25 cellular contexts compared by ENCODE assay signal in the genomic region with DNA sequence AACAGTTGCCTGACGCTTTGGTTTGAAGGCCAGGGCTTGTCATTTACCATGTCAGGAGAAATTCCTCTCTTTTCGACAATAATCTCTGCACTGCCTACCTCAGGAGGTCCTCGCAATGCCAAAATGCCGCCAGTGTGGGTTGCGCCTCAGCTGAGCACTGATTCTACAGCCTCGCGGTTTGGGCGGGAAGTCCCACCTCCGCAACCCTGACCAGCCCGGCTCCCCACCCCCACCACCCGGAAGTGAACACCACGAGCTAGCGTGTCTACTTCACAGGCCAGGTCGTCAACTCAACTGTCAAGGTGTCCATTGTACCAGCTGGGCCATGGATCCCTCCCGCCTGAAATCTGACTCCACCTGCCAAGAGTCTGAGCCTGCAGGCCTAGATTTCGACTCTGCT. TPM values are rescaled to one million over a fixed set of nuclear protein-coding genes. Genes with fewer than 3 reads are reported as not detected.
A peak's percentile ranks its signal among the peaks of the same experiment; 100 is the strongest.
DNase-seq lines count a peak whose midpoint lies in the region; ATAC-seq and TF ChIP-seq lines count a peak whose summit lies in the region.
"Had no signal": no experiment of that assay in that cellular context is flagged by ENCODE, and none has a peak within 500 bp of the region (broad histone marks: within the 10 kb centered on the region; RNA-seq: fewer than 3 reads in every experiment).

A gene (plus strand): TSS at position 273 of the 400 bp plus-strand sequence. CDS start 221 bp downstream, outside the sequence.

- no peak for TF ChIP-seq POLR2A in testis (IDR thresholded peaks at IDR 0.05)

- H3K36me3 Mint-ChIP-seq in GM23338 (ENCODE audit: low read depth): no peaks in the 10 kb centered on the region
- H3K36me3 Mint-ChIP-seq: CD14-positive monocyte had no signal

- H3K4me1 ChIP-seq in DOHH2 (ENCODE audit: control insufficient read depth, low read length) (peaks cover 51% of the 10 kb centered on the region), GM23338 (ENCODE audit: insufficient read depth) (no peaks in the 10 kb centered on the region), testis (no peaks in the 10 kb centered on the region)
- H3K4me1 ChIP-seq in effector memory CD4-positive, alpha-beta T cell (ENCODE audit: control insufficient read depth, insufficient read depth, low read length, poor library complexity, severe bottlenecking): no peaks in the 10 kb centered on the region
- H3K4me1 ChIP-seq: A549, BE2C had no signal

- H3K9me2 ChIP-seq in DOHH2 (replicated peaks; ENCODE audit: control insufficient read depth, low read length): no peaks in the 10 kb centered on the region
- peaks cover 15% of the 10 kb centered on the region for H3K9me2 ChIP-seq in GM23338 (ENCODE audit: insufficient read depth)

- H3K79me2 ChIP-seq in DOHH2 (ENCODE audit: control insufficient read depth, low read length) (no peaks in the 10 kb centered on the region), GM23338 (replicated peaks; ENCODE audit: insufficient read depth) (no peaks in the 10 kb centered on the region)

- H2AFZ ChIP-seq in GM23338: peak within 1 kb of the TSS; percentile 56; the same call in 1 of the 2 replicates

- H3K27ac Mint-ChIP-seq in GM23338: no peak within 1 kb of the TSS
- H3K27ac Mint-ChIP-seq: CD4-positive, alpha-beta T cell had no signal

- H3K9me3 Mint-ChIP-seq in GM23338: peaks cover under 1% of the 10 kb centered on the region; the same call in 1 of the 3 replicates
- H3K9me3 Mint-ChIP-seq: CD4-positive, alpha-beta T cell had no signal

- TF ChIP-seq CTCF in DOHH2 (IDR thresholded peaks at IDR 0.05; ENCODE audit: low read depth, low read length, poor library complexity, severe bottlenecking) (no peak), GM23338 (conservative IDR thresholded peaks at IDR 0.05; ENCODE audit: low read depth in 2 of 2) (no peak), testis (IDR thresholded peaks at IDR 0.05) (no peak)

- H3K27ac ChIP-seq in DOHH2 (ENCODE audit: low read depth, low read length) (peak within 1 kb of the TSS; percentile 75; the same call in 1 of the 2 replicates), GM23338 (ENCODE audit: low read depth) (no peak within 1 kb of the TSS), testis (no peak within 1 kb of the TSS)
- no peak within 1 kb of the TSS for H3K27ac ChIP-seq in effector memory CD4-positive, alpha-beta T cell (ENCODE audit: insufficient read depth, low read length, poor library complexity, severe bottlenecking)
- H3K27ac ChIP-seq: A549; BLaER1 treated with 17β-estradiol and CSF1 and Interleukin-3, amounts not matched to agents 10 nM and 100 nM had no signal

- 54 to 78% methylated on average over 15 to 16 of the region's 16 CpGs for WGBS in testis, 2 donors

- DNase-seq in GM23338 (ENCODE audit: low spot score) (no peak), left kidney (ENCODE audit: low read depth, low spot score) (peak; percentile 9), testis (peak; percentile 41)
- DNase-seq in stimulated activated CD4-positive, alpha-beta T cell treated with anti-CD3 and anti-CD28 coated beads, Interleukin-4, amount 100 ng/mL, for 24 hours: no peak
- no peak for DNase-seq in effector memory CD4-positive, alpha-beta T cell
- DNase-seq: 8988T; ACHN; AML-193; BE2C; CD4-positive, alpha-beta T cell; CD8-positive, alpha-beta memory T cell; DMS 273 treated with DMSO at 0.1 percent for 48 hours; DMS53; DMS79 treated with DMSO at 0.1 percent for 48 hours; EL; GDM1; GOT3; H7; HCEC 1CT had no signal

- H3K4me3 Mint-ChIP-seq in GM23338: no peak within 1 kb of the TSS
- H3K4me3 Mint-ChIP-seq: CD14-positive monocyte; CD4-positive, alpha-beta T cell; CD8-positive, alpha-beta memory T cell had no signal

- intact Hi-C loops in testis (cut with DNase I; ENCODE audit: low total_unique reads): no loop called here

- H3K36me3 ChIP-seq in DOHH2 (ENCODE audit: control insufficient read depth, low read length): no peaks in the 10 kb centered on the region
- no peaks in the 10 kb centered on the region for H3K36me3 ChIP-seq in GM23338 (ENCODE audit: insufficient read depth)
- H3K36me3 ChIP-seq in testis (ENCODE audit: low read depth, missing control alignments): no peaks in the 10 kb centered on the region
- no peaks in the 10 kb centered on the region for H3K36me3 ChIP-seq in effector memory CD4-positive, alpha-beta T cell (ENCODE audit: control insufficient read depth, insufficient read depth, low read length)
- H3K36me3 ChIP-seq: BE2C; BLaER1 treated with 17β-estradiol and CSF1 and Interleukin-3, amounts not matched to agents 10 nM and 100 nM had no signal

- H3K9me3 ChIP-seq in DOHH2 (ENCODE audit: control insufficient read depth, insufficient read depth, low read length): peaks cover 9% of the 10 kb centered on the region; the same call in 1 of the 2 replicates
- H3K9me3 ChIP-seq in testis: no peaks in the 10 kb centered on the region
- H3K9me3 ChIP-seq in effector memory CD4-positive, alpha-beta T cell (ENCODE audit: control insufficient read depth, low read length): no peaks in the 10 kb centered on the region
- H3K9me3 ChIP-seq: BE2C had no signal

- H3K27me3 Mint-ChIP-seq in GM23338 (ENCODE audit: insufficient read depth, low read depth, poor library complexity): no peaks in the 10 kb centered on the region

- H3K4me2 ChIP-seq in DOHH2 (ENCODE audit: low read length): no peak within 1 kb of the TSS
- no peak within 1 kb of the TSS for H3K4me2 ChIP-seq in GM23338
- H3K4me2 ChIP-seq: A549; BLaER1 treated with 17β-estradiol and CSF1 and Interleukin-3, amounts not matched to agents 10 nM and 100 nM had no signal

- H3F3A ChIP-seq in DOHH2 (ENCODE audit: control insufficient read depth, insufficient read depth) (peaks cover 2% of the 10 kb centered on the region; the same call in 1 of the 2 replicates), GM23338 (replicated peaks; ENCODE audit: low read depth) (no peaks in the 10 kb centered on the region)

- H4K20me1 ChIP-seq in DOHH2 (ENCODE audit: control insufficient read depth, insufficient read depth, low read depth, low read length) (no peaks in the 10 kb centered on the region), GM23338 (replicated peaks; ENCODE audit: insufficient read depth) (no peaks in the 10 kb centered on the region)
- H4K20me1 ChIP-seq: BLaER1 treated with 17β-estradiol and CSF1 and Interleukin-3, amounts not matched to agents 10 nM and 100 nM had no signal

- ATAC-seq in GM23338 (no peak), GM21529 (IDR thresholded peaks at IDR 0.05; ENCODE audit: unreplicated experiment) (no peak)
- ATAC-seq: A549, GM12878 had no signal

- H3K4me3 ChIP-seq in DOHH2 (ENCODE audit: low read length) (no peak within 1 kb of the TSS), GM23338 (no peak within 1 kb of the TSS), testis (peak within 1 kb of the TSS; percentile 9 to 26)
- no peak within 1 kb of the TSS for H3K4me3 ChIP-seq in effector memory CD4-positive, alpha-beta T cell (ENCODE audit: insufficient read depth, low read depth, low read length, poor library complexity, severe bottlenecking)
- H3K4me3 ChIP-seq: A549; BLaER1 treated with 17β-estradiol and CSF1 and Interleukin-3, amounts not matched to agents 10 nM and 100 nM; GM12878 had no signal

- peaks cover 5% of the 10 kb centered on the region; the same call in 2 of the 3 replicates for H3K4me1 Mint-ChIP-seq in GM23338
- H3K4me1 Mint-ChIP-seq: CD14-positive monocyte; CD8-positive, alpha-beta memory T cell had no signal

- no peaks in the 10 kb centered on the region for H3K27me3 ChIP-seq in DOHH2 (ENCODE audit: control insufficient read depth, low read length)
- no peaks in the 10 kb centered on the region for H3K27me3 ChIP-seq in GM23338 (ENCODE audit: insufficient read depth)
- no peaks in the 10 kb centered on the region for H3K27me3 ChIP-seq in testis
- no peaks in the 10 kb centered on the region for H3K27me3 ChIP-seq in effector memory CD4-positive, alpha-beta T cell (replicated peaks; ENCODE audit: control insufficient read depth, insufficient read depth, low read length, poor library complexity, severe bottlenecking)
- H3K27me3 ChIP-seq: BE2C; BLaER1 treated with 17β-estradiol and CSF1 and Interleukin-3, amounts not matched to agents 10 nM and 100 nM had no signal

TF ChIP-seq in GM23338, 12 proteins besides CTCF, POLR2A, EP300 and RAD21 (continues in another document):
- no peak for TF ChIP-seq ZNF331 (CRISPR knock-in tag; IDR thresholded peaks at IDR 0.05; ENCODE audit: low read depth)
- TF ChIP-seq EZH2phosphoT487 (IDR thresholded peaks at IDR 0.05; ENCODE audit: unreplicated experiment): no peak
- no peak for TF ChIP-seq CREB1 (CRISPR knock-in tag; IDR thresholded peaks at IDR 0.05; ENCODE audit: low read depth)
- TF ChIP-seq, protein P1, sequence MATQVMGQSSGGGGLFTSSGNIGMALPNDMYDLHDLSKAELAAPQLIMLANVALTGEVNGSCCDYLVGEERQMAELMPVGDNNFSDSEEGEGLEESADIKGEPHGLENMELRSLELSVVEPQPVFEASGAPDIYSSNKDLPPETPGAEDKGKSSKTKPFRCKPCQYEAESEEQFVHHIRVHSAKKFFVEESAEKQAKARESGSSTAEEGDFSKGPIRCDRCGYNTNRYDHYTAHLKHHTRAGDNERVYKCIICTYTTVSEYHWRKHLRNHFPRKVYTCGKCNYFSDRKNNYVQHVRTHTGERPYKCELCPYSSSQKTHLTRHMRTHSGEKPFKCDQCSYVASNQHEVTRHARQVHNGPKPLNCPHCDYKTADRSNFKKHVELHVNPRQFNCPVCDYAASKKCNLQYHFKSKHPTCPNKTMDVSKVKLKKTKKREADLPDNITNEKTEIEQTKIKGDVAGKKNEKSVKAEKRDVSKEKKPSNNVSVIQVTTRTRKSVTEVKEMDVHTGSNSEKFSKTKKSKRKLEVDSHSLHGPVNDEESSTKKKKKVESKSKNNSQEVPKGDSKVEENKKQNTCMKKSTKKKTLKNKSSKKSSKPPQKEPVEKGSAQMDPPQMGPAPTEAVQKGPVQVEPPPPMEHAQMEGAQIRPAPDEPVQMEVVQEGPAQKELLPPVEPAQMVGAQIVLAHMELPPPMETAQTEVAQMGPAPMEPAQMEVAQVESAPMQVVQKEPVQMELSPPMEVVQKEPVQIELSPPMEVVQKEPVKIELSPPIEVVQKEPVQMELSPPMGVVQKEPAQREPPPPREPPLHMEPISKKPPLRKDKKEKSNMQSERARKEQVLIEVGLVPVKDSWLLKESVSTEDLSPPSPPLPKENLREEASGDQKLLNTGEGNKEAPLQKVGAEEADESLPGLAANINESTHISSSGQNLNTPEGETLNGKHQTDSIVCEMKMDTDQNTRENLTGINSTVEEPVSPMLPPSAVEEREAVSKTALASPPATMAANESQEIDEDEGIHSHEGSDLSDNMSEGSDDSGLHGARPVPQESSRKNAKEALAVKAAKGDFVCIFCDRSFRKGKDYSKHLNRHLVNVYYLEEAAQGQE (IDR thresholded peaks at IDR 0.05; ENCODE audit: unreplicated experiment): no peak
- TF ChIP-seq EZH2 (IDR thresholded peaks at IDR 0.05; ENCODE audit: low read depth, unreplicated experiment): no peak
- TF ChIP-seq JUNB (IDR thresholded peaks at IDR 0.05; ENCODE audit: unreplicated experiment): no peak
- no peak for TF ChIP-seq NANOG (IDR thresholded peaks at IDR 0.05; ENCODE audit: borderline replicate concordance)
- TF ChIP-seq STAT1 (IDR thresholded peaks at IDR 0.05; ENCODE audit: unreplicated experiment): no peak

RNA-seq across cellular contexts. Expression of the gene that starts here (rescaled TPM):
- not detected in 2 replicates for total RNA-seq in GM23338 (2014; rRNA removed; shearing (Covaris generic))
- polyA plus RNA-seq in GM23338 (2016; fragmentation: Nextera tagmentation; extraction: Ambion mirVana): not detected in 2 replicates
- total RNA-seq in testis: 10 to 100 TPM; 59.0 to 93.9 TPM
- 301 TPM for polyA plus RNA-seq in testis (ENCODE audit: insufficient read depth, low read depth, low replicate concordance)
- total RNA-seq: CD4-positive, alpha-beta T cell; CD8-positive, alpha-beta memory T cell; GM12878; H7 had no signal
- polyA plus RNA-seq: A549; CD14-positive monocyte; CD8-positive, alpha-beta memory T cell; GM12878 had no signal

Comparison
In these comparisons a context has a peak if more than half of its experiments do, and no peak if none do; other contexts are left out.
1. RNA of the gene that starts here (total RNA-seq): 59.0 to 93.9 TPM in testis; not detected in GM23338; every median in the first group is over 10 times any median in the second.
2. RNA of the gene that starts here (polyA plus RNA-seq): 301 TPM in testis (single experiment); not detected in GM23338; every median in the first group is over 100 times any median in the second.
3. H3K4me3 ChIP-seq: peak in testis (2 of 2); none in DOHH2 (single experiment), GM23338 (single experiment) and effector memory CD4-positive, alpha-beta T cell (single experiment).
4. DNase-seq: peak in left kidney (single experiment) and testis (single experiment); none in GM23338 (single experiment), stimulated activated CD4-positive, alpha-beta T cell treated with anti-CD3 and anti-CD28 coated beads, Interleukin-4, amount 100 ng/mL, for 24 hours (single experiment) and effector memory CD4-positive, alpha-beta T cell (0 of 3).